Comparison of ENCODE assay signal across 1 cellular context in genomic region chr16:1734123-1734522, GRCh38.
TF ChIP-seq lines count a peak whose summit lies in the region.

No MANE protein-coding gene starts in this region.

TF ChIP-seq in K562, 482 proteins besides CTCF, POLR2A, EP300 and RAD21:
- no peak for TF ChIP-seq OTX1 (CRISPR knock-in tag; IDR thresholded peaks at IDR 0.05)
- peak; percentile 14; the same call in 1 of the 2 replicates for TF ChIP-seq MAX (CRISPR knock-in tag; IDR thresholded peaks at IDR 0.05)
